In genomic region chr11:134736251-134737072, GRCh38 we compare ENCODE assay signal across 18 cellular contexts.
DNase-seq lines count a peak whose midpoint lies in the region; ATAC-seq and TF ChIP-seq lines count a peak whose summit lies in the region.
"Had no signal": no experiment of that assay in that cellular context is flagged by ENCODE, and none has a peak within 500 bp of the region (broad histone marks: within the 10 kb centered on the region; RNA-seq: fewer than 3 reads in every experiment).

No MANE protein-coding gene starts in this region.

- H3K4me1 Mint-ChIP-seq in stimulated activated naive CD8-positive, alpha-beta T cell treated with anti-CD3 and anti-CD28 coated beads, Interleukin-15, amount 100 ng/mL, for 72 hours = peaks cover 6% of the 10 kb centered on the region

- no peaks in the 10 kb centered on the region for H3K36me3 ChIP-seq in mucosa of descending colon (ENCODE audit: low read depth)
- H3K36me3 ChIP-seq: BE2C, MG63 had no signal

- intact Hi-C loops in mucosa of descending colon (cut with DNase I, micrococcal nuclease) = no loop called here

- DNase-seq in stimulated activated naive CD8-positive, alpha-beta T cell treated with anti-CD3 and anti-CD28 coated beads, Interleukin-15, amount 100 ng/mL, for 72 hours = no peak
- DNase-seq in stimulated activated naive CD8-positive, alpha-beta T cell treated with anti-CD3 and anti-CD28 coated beads, Interleukin-15, Interleukin-2, amounts not matched to agents 100 U/mL and 50 U/mL, for 24 hours = no peak
- peak; percentile 37 for DNase-seq in hepatic stellate cell (ENCODE audit: low spot score)
- no peak for DNase-seq in mucosa of descending colon
- no peak for DNase-seq in NOMO-1 treated with dmso at 0.1 percent for 144 hours (lab: John Stamatoyannopoulos, UW; ENCODE audit: unreplicated experiment)
- no peak for DNase-seq in NCI-H345 (lab: John Stamatoyannopoulos, UW)
- DNase-seq: BE2C, GF-D8, H7, HFFc6, MG63, NCI-H187 treated with DMSO at 0.1 percent for 48 hours, NCI-H526 treated with DMSO at 0.1 percent for 48 hours, RPMI8226, SHP77 had no signal

- no peak overlapping the region for H3K4me3 ChIP-seq in mucosa of descending colon
- H3K4me3 ChIP-seq: K562, MG63 had no signal

- no peak overlapping the region for H3K4me3 Mint-ChIP-seq in stimulated activated naive CD8-positive, alpha-beta T cell treated with anti-CD3 and anti-CD28 coated beads, Interleukin-15, amount 100 ng/mL, for 72 hours
- H3K4me3 Mint-ChIP-seq: HFFc6; T-helper 1 cell treated with Interleukin-12 subunit alpha and Interleukin-12 subunit beta and Interleukin-4 antibody, amounts not matched to agents 30 μg/mL and 1 μg/mL, for 36 hours had no signal

- no peaks in the 10 kb centered on the region for H3K9me3 ChIP-seq in mucosa of descending colon
- H3K9me3 ChIP-seq: BE2C, MG63 had no signal

- H3K9me3 Mint-ChIP-seq in stimulated activated naive CD8-positive, alpha-beta T cell treated with anti-CD3 and anti-CD28 coated beads, Interleukin-15, amount 100 ng/mL, for 72 hours = no peaks in the 10 kb centered on the region
- H3K9me3 Mint-ChIP-seq: T-helper 1 cell treated with Interleukin-12 subunit alpha and Interleukin-12 subunit beta and Interleukin-4 antibody, amounts not matched to agents 30 μg/mL and 1 μg/mL, for 36 hours had no signal

- no peaks in the 10 kb centered on the region for H3K4me1 ChIP-seq in mucosa of descending colon (ENCODE audit: low read depth)
- H3K4me1 ChIP-seq: BE2C had no signal

- H3K27ac Mint-ChIP-seq in stimulated activated naive CD8-positive, alpha-beta T cell treated with anti-CD3 and anti-CD28 coated beads, Interleukin-15, amount 100 ng/mL, for 72 hours = no peak overlapping the region
- H3K27ac Mint-ChIP-seq: HFFc6; T-helper 1 cell treated with Interleukin-12 subunit alpha and Interleukin-12 subunit beta and Interleukin-4 antibody, amounts not matched to agents 30 μg/mL and 1 μg/mL, for 36 hours had no signal

- H3K27me3 Mint-ChIP-seq in stimulated activated naive CD8-positive, alpha-beta T cell treated with anti-CD3 and anti-CD28 coated beads, Interleukin-15, amount 100 ng/mL, for 72 hours = no peaks in the 10 kb centered on the region

- no peak for TF ChIP-seq CTCF in mucosa of descending colon (IDR thresholded peaks at IDR 0.05)

- peak; percentile 36 for ATAC-seq in stimulated activated naive CD8-positive, alpha-beta T cell treated with anti-CD3 and anti-CD28 coated beads, Interleukin-15, amount 100 ng/mL, for 72 hours
- ATAC-seq in stimulated activated naive CD8-positive, alpha-beta T cell treated with anti-CD3 and anti-CD28 coated beads, Interleukin-15, Interleukin-2, amounts not matched to agents 100 U/mL and 50 U/mL, for 24 hours = no peak
- ATAC-seq in mucosa of descending colon (peak; percentile 10), GM19452 (IDR thresholded peaks at IDR 0.05; ENCODE audit: unreplicated experiment) (no peak)
- ATAC-seq: K562 had no signal

Comparison
In these comparisons a context has a peak if more than half of its experiments do, and no peak if none do; other contexts are left out.
1. ATAC-seq: peak in stimulated activated naive CD8-positive, alpha-beta T cell treated with anti-CD3 and anti-CD28 coated beads, Interleukin-15, amount 100 ng/mL, for 72 hours (single experiment) and mucosa of descending colon (single experiment); none in stimulated activated naive CD8-positive, alpha-beta T cell treated with anti-CD3 and anti-CD28 coated beads, Interleukin-15, Interleukin-2, amounts not matched to agents 100 U/mL and 50 U/mL, for 24 hours (single experiment) and GM19452 (single experiment).